In the genomic region with DNA sequence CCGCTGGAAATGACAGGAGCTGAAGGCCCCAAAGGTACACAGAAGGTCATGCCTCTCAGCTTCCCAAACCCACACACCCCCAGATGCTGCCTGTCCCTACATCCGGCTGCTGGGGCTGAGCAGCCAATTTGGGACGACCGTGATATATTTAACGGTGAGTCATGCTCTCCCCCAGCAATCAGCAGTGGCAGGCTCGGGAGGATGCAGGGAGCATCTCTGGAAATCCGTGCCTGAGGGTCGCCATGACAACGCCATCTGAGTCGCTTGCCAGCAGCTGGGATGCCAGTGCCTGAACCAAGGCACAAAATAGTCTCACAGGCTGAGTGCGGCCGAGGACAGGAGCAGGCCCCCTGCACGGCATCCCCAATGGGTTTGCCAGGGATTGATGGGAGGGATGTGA, we compare ENCODE assay signal across 1 cellular context.
TF ChIP-seq lines count a peak whose summit lies in the region.

No MANE protein-coding gene starts in this region.

TF ChIP-seq in WTC11, 78 proteins besides CTCF, POLR2A, EP300 and RAD21 (continued from another document):
- TF ChIP-seq, protein P1, sequence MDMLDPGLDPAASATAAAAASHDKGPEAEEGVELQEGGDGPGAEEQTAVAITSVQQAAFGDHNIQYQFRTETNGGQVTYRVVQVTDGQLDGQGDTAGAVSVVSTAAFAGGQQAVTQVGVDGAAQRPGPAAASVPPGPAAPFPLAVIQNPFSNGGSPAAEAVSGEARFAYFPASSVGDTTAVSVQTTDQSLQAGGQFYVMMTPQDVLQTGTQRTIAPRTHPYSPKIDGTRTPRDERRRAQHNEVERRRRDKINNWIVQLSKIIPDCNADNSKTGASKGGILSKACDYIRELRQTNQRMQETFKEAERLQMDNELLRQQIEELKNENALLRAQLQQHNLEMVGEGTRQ (CRISPR knock-in tag; IDR thresholded peaks at IDR 0.05) = no peak
- TF ChIP-seq ETV6 (CRISPR knock-in tag; IDR thresholded peaks at IDR 0.05) (no peak), JUN (CRISPR knock-in tag; IDR thresholded peaks at IDR 0.05) (no peak)
- TF ChIP-seq, protein P2, sequence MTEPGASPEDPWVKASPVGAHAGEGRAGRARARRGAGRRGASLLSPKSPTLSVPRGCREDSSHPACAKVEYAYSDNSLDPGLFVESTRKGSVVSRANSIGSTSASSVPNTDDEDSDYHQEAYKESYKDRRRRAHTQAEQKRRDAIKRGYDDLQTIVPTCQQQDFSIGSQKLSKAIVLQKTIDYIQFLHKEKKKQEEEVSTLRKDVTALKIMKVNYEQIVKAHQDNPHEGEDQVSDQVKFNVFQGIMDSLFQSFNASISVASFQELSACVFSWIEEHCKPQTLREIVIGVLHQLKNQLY (CRISPR knock-in tag; IDR thresholded peaks at IDR 0.05) = no peak
- TF ChIP-seq, protein P3, sequence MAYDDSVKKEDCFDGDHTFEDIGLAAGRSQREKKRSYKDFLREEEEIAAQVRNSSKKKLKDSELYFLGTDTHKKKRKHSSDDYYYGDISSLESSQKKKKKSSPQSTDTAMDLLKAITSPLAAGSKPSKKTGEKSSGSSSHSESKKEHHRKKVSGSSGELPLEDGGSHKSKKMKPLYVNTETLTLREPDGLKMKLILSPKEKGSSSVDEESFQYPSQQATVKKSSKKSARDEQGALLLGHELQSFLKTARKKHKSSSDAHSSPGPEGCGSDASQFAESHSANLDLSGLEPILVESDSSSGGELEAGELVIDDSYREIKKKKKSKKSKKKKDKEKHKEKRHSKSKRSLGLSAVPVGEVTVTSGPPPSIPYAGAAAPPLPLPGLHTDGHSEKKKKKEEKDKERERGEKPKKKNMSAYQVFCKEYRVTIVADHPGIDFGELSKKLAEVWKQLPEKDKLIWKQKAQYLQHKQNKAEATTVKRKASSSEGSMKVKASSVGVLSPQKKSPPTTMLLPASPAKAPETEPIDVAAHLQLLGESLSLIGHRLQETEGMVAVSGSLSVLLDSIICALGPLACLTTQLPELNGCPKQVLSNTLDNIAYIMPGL (CRISPR knock-in tag; IDR thresholded peaks at IDR 0.05) = no peak
